ENCODE assay signal across 8 cellular contexts in the genomic region with DNA sequence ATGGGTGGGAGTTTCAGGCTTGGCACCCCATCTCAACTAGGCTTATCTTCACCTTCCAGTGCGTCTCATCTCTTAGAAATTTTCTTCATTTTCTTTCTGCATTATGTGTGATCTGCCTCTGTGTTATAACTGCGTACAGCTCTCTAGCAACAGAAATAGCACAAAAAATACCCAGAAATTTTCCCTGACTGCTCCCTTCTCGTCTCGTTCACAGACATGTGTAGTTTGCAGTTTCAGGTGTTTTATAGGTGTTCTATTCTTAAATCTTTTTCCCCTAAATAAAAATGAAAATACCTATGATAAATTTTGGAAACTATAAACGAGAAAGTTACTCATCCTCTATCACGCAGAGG.
DNase-seq lines count a peak whose midpoint lies in the region; ATAC-seq and TF ChIP-seq lines count a peak whose summit lies in the region.

No MANE protein-coding gene starts in this region.

- peak overlapping the region in 1 of 3 experiments; percentile 66 for H3K4me3 Mint-ChIP-seq in nephron

- H3K27me3 ChIP-seq in OCI-LY1 (ENCODE audit: insufficient read depth, low read length), result no peaks in the 10 kb centered on the region

- no peak overlapping the region for H2AFZ ChIP-seq in OCI-LY1 (ENCODE audit: low read length)

- no peaks in the 10 kb centered on the region for H3K9me3 Mint-ChIP-seq in nephron

- H3K27ac ChIP-seq in OCI-LY1 (ENCODE audit: low read depth, low read length, poor library complexity, severe bottlenecking), result peak overlapping the region; percentile 93

- H4K20me1 ChIP-seq in OCI-LY1 (ENCODE audit: insufficient read depth, low read length), result no peaks in the 10 kb centered on the region

- peak overlapping the region; percentile 48 for H3K4me3 ChIP-seq in OCI-LY1 (ENCODE audit: low read depth, low read length, poor library complexity, severe bottlenecking)

- no peaks in the 10 kb centered on the region for H3K27me3 Mint-ChIP-seq in nephron (ENCODE audit: low read depth)

- H3K79me2 ChIP-seq in OCI-LY1 (ENCODE audit: insufficient read depth, low read length), result peaks cover 4% of the 10 kb centered on the region; the same call in 1 of the 2 replicates

- peaks cover 73% of the 10 kb centered on the region for H3K4me1 Mint-ChIP-seq in nephron

- peaks cover 56% of the 10 kb centered on the region for H3K4me1 ChIP-seq in OCI-LY1 (ENCODE audit: insufficient read depth, low read length, severe bottlenecking)

- H3K36me3 ChIP-seq in OCI-LY1 (ENCODE audit: insufficient read depth, low read length), result no peaks in the 10 kb centered on the region; the same call in 1 of the 2 replicates

- no peaks in the 10 kb centered on the region for H3F3A ChIP-seq in OCI-LY1 (ENCODE audit: insufficient read depth, low read length)

- no peaks in the 10 kb centered on the region for H3K9me2 ChIP-seq in OCI-LY1 (ENCODE audit: low read depth, low read length)

- ATAC-seq in GM18909 (IDR thresholded peaks at IDR 0.05; ENCODE audit: poor library complexity, unreplicated experiment) (peak; percentile 7), HG02588 (IDR thresholded peaks at IDR 0.05; ENCODE audit: unreplicated experiment) (peak; percentile 20)

- peak overlapping the region; percentile 75 for H3K4me2 ChIP-seq in OCI-LY1 (ENCODE audit: low read length)

- H3K36me3 Mint-ChIP-seq in nephron (ENCODE audit: low read depth), result peaks cover 7% of the 10 kb centered on the region

- DNase-seq in GOT3 (lab: John Stamatoyannopoulos, UW) (no peak), GM19240 (ENCODE audit: insufficient read length, low spot score) (no peak), DMS 273 treated with DMSO at 0.1 percent for 48 hours (lab: John Stamatoyannopoulos, UW) (no peak)
- no peak for DNase-seq in stimulated activated CD4-positive, alpha-beta T cell treated with anti-CD3 and anti-CD28 coated beads, Interleukin-2, amount 100 ng/mL, for 48 hours

- 0 out of 2 replicates have a peak, but pooled peaks cover 4% of the 10 kb centered on the region for H3K9me3 ChIP-seq in OCI-LY1 (ENCODE audit: low read length)

- peak overlapping the region; percentile 52 for H3K9ac ChIP-seq in OCI-LY1 (ENCODE audit: low read length)

- TF ChIP-seq CTCF in OCI-LY1 (IDR thresholded peaks at IDR 0.05; ENCODE audit: low read length) (no peak), nephron (IDR thresholded peaks at IDR 0.05; ENCODE audit: unreplicated experiment in 3 of 3) (no peak)

- peak overlapping the region; percentile 77 to 91 (median 86) for H3K27ac Mint-ChIP-seq in nephron
